In the genomic region with DNA sequence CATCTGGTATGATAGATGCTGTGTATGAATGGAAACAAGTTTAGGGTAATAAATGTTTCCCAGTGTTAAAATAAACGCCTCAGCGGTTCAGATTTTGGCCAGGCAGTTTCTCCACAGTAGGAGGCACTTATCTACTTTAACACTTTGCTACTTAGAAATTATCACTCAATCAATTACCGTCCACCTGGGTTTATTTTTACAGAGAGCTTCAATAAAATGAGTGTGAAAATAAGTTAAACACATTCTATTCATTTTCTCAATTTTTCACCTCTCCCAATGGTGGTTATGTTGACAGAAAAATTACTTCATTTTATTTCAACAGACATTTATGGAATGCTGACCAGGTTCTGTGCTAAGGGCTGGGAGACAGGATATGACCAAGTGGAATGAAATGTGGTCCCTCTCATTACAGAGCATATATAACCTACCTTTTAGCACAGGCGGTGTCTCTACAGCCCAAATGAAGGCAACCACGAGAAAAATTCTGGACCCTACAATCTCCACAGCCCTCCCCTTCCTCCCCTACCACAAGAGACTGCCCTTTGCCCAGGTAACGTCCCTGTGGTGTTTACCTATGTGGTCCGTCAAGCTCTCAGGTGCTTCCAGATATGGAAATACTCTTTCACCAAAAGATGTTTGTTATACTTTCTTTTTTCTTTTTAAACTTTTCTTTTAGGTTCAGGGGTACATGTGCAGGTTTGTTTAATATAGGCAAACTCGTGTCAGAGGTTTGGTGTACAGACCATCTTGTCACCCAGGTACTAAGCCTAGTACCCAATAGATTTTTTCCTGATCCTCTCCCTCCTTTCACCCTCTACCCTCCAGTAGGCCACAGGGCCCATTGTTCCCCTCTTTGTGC, we compare ENCODE assay signal across 1 cellular context.
TF ChIP-seq lines count a peak whose summit lies in the region.

No MANE protein-coding gene starts in this region.

TF ChIP-seq in A549, 52 proteins besides CTCF, POLR2A, EP300 and RAD21 (continued from another document):
- TF ChIP-seq TFCP2L1 (CRISPR knock-in tag; IDR thresholded peaks at IDR 0.05) = peak; percentile 51; the same call in 1 of the 2 replicates
- TF ChIP-seq HOXA7 (CRISPR knock-in tag; IDR thresholded peaks at IDR 0.05) = no peak; the same call in 1 of the 2 replicates
TF ChIP-seq in A549: peak in this region for 6.
